Comparison of ENCODE assay signal across 2 cellular contexts in the genomic region with DNA sequence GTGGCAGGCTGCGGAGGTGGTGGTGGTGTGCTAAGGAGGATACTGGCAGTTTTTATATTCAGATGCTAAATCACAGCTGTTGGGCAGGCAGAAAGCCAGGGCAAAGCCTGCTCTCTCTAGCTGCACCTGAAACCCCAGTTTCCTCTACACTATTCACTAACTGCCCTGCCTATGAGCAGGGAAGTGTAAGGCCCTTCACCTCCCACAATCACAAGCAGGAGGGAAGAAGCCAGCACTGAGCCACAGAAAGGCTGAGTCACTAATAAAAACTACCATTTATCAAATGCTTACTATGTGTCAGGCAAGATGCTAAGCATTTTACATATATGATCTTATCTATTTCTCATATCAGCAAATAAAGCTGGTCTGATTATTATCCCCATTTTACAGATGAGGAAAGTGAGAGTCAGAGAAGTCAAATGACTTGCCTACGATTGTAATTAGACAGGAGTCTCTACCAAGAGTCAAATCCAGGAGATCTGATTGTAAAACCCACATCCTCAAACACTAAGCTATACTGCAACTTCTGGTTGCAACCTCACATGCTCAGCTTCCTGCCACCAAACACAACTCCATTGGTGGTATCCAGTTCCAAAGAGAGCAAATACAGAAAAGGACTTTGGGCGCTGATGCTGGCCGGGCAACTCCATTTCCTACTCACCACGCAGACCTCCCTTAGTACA.
A peak's percentile ranks its signal among the peaks of the same experiment; 100 is the strongest.
TF ChIP-seq lines count a peak whose summit lies in the region.

No MANE protein-coding gene starts in this region.

TF ChIP-seq in GM12878, 131 proteins besides CTCF, POLR2A, EP300 and RAD21:
- TF ChIP-seq PKNOX1 (IDR thresholded peaks at IDR 0.05): peak; percentile 37; the same call in 1 of the 2 replicates
- no peak for TF ChIP-seq RCOR1 (conservative IDR thresholded peaks at IDR 0.05; ENCODE audit: low read depth, low read length)
- TF ChIP-seq, protein P1, sequence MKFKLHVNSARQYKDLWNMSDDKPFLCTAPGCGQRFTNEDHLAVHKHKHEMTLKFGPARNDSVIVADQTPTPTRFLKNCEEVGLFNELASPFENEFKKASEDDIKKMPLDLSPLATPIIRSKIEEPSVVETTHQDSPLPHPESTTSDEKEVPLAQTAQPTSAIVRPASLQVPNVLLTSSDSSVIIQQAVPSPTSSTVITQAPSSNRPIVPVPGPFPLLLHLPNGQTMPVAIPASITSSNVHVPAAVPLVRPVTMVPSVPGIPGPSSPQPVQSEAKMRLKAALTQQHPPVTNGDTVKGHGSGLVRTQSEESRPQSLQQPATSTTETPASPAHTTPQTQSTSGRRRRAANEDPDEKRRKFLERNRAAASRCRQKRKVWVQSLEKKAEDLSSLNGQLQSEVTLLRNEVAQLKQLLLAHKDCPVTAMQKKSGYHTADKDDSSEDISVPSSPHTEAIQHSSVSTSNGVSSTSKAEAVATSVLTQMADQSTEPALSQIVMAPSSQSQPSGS (IDR thresholded peaks at IDR 0.05; ENCODE audit: low read length): no peak
- TF ChIP-seq HDGF (IDR thresholded peaks at IDR 0.05): no peak

TF ChIP-seq in HEK293T, 16 proteins besides CTCF, POLR2A, EP300 and RAD21 (continued from another document):
- TF ChIP-seq LEF1 (IDR thresholded peaks at IDR 0.05; ENCODE audit: borderline replicate concordance) (no peak), SUZ12 (IDR thresholded peaks at IDR 0.05) (no peak)
